10 cellular contexts compared by ENCODE assay signal in genomic region chr4:38071801-38072567, GRCh38.
DNase-seq lines count a peak whose midpoint lies in the region; ATAC-seq, FAIRE-seq and TF ChIP-seq lines count a peak whose summit lies in the region.
"Had no signal": no experiment of that assay in that cellular context is flagged by ENCODE, and none has a peak within 500 bp of the region (broad histone marks: within the 10 kb centered on the region; RNA-seq: fewer than 3 reads in every experiment).

No MANE protein-coding gene starts in this region.

- DNase-seq in Right ventricle myocardium inferior (ENCODE audit: missing footprints) (no peak), cardiac septum (ENCODE audit: low spot score) (no peak), GM12878 (ENCODE audit: low read depth, low spot score) (no peak), NCI-H2196 (lab: John Stamatoyannopoulos, UW; ENCODE audit: unreplicated experiment) (no peak), GM03348 (ENCODE audit: low spot score) (no peak)
- DNase-seq: activated T-cell treated with anti-CD3 and anti-CD28 coated beads, Interleukin-2, amount 50 U/mL, for 24 hours; midbrain had no signal

- intact Hi-C loops in Right ventricle myocardium inferior (cut with DNase I), result no loop called here
- intact Hi-C loops in cardiac septum (cut with DNase I), result no loop called here
- intact Hi-C loops in GM12878 (cut with micrococcal nuclease; ENCODE audit: unreplicated experiment), result no loop called here

- SMC1A ChIA-PET in GM12878 (lab: Charles Lee; ENCODE audit: uncharacterized antibody, unreplicated experiment), result interaction anchor here (0.5 to 5.5 kb wide), 16 partner anchors 10 to 634 kb away, joined by 3 to 54 read pairs (median 4); no protein-coding TSS in a partner anchor

- ATAC-seq in Right ventricle myocardium inferior (peak; percentile 90), GM12878 (peak; percentile 41), GM21619 (IDR thresholded peaks at IDR 0.05; ENCODE audit: unreplicated experiment) (no peak), HG03442 (IDR thresholded peaks at IDR 0.05; ENCODE audit: unreplicated experiment) (no peak)

- H3K9me3 ChIP-seq in GM12878 (replicated peaks; ENCODE audit: control insufficient read depth, insufficient read depth, low read length), result no peaks in the 10 kb centered on the region; the same call in 2 of the 3 replicates
- no peaks in the 10 kb centered on the region for H3K9me3 ChIP-seq in liver (ENCODE audit: control insufficient read depth in 4 of 4, low read length in 3 of 4)

- CTCF ChIA-PET in GM12878 (lab: Yijun Ruan, JAX), result interaction anchor here (0.5 to 11.8 kb wide), 13 partner anchors 10 to 784 kb away, joined by 3 to 202 read pairs (median 3); partner anchors contain the start of gene TLR6

- FAIRE-seq in GM12878 (lab: Jason Lieb, UNC), result no peak

- H3K27ac ChIP-seq in GM12878 (ENCODE audit: control insufficient read depth, insufficient read depth) (peak overlapping the region; percentile 41), liver (ENCODE audit: low read depth in 1 of 2, low read length in 2 of 2) (peak overlapping the region; percentile 49 to 58)

- H4K20me1 ChIP-seq in GM12878 (ENCODE audit: control insufficient read depth, insufficient read depth), result no peaks in the 10 kb centered on the region

- 85% methylated on average over 7 of the region's 7 CpGs for WGBS in GM12878 (ENCODE audit: insufficient coverage, insufficient replicate concordance, low lambda C conversion rate, missing lambda C conversion rate)
- 29% methylated on average over 7 of the region's 7 CpGs for WGBS in liver

- in situ Hi-C loops in GM12878 (cut with MboI), result loop anchor here (5.0 kb wide), 1 partner anchor 660 kb away; no protein-coding TSS in a partner anchor

- peaks cover 0 to 10% of the 10 kb centered on the region in 2 experiments; a peak in 3 of 4 replicates for H3K36me3 ChIP-seq in GM12878 (ENCODE audit: control insufficient read depth in 2 of 2, insufficient read depth in 2 of 2, low read length in 1 of 2)
- peaks cover 0 to 10% (median 2%) of the 10 kb centered on the region in 4 donors for H3K36me3 ChIP-seq in liver (ENCODE audit: control insufficient read depth in 4 of 4, insufficient read depth in 3 of 4, low read depth in 1 of 4, low read length in 3 of 4)

- RAD21 ChIA-PET in GM12878 (lab: Charles Lee; ENCODE audit: unreplicated experiment), result interaction anchor here (1.0 to 12.5 kb wide), 5 partner anchors 57 to 604 kb away, joined by 3 to 173 read pairs (median 33); no protein-coding TSS in a partner anchor

- POLR2A ChIA-PET in GM12878 (lab: Charles Lee), result interaction anchor here (1.0 to 1.2 kb wide), 3 partner anchors 10 to 59 kb away, joined by 3 to 4 read pairs (median 4); no protein-coding TSS in a partner anchor

- peak; percentile 78 for TF ChIP-seq RAD21 in GM12878 (IDR thresholded peaks at IDR 0.05; ENCODE audit: insufficient read depth, low read depth, low read length)
- TF ChIP-seq RAD21 in liver (IDR thresholded peaks at IDR 0.05), result peak; percentile 69 to 75

- TF ChIP-seq EP300 in GM12878 (IDR thresholded peaks at IDR 0.05; ENCODE audit: borderline replicate concordance in 1 of 2, control insufficient read depth in 1 of 2, low read depth in 2 of 2, low read length in 2 of 2), result no peak

- no peak overlapping the region for H3K4me2 ChIP-seq in GM12878 (ENCODE audit: control insufficient read depth, insufficient read depth)

- H3K4me3 ChIP-seq in GM12878 (no peak overlapping the region), liver (ENCODE audit: low read depth in 1 of 3, low read length in 3 of 3) (no peak overlapping the region)

- H3K9ac ChIP-seq in GM12878 (ENCODE audit: control insufficient read depth, insufficient read depth, low read length) (no peak overlapping the region), liver (ENCODE audit: low read depth in 1 of 2, low read length in 2 of 2) (peak overlapping the region in 1 of 2 donors; percentile 34)

- no peak for TF ChIP-seq POLR2A in GM12878 (IDR thresholded peaks at IDR 0.05; ENCODE audit: low read depth, low read length)

- TF ChIP-seq CTCF in GM12878 (IDR thresholded peaks at IDR 0.05 in 2 of 3, conservative IDR thresholded peaks at IDR 0.05 in 1 of 3; ENCODE audit: control insufficient read depth in 2 of 3, extremely low read depth in 1 of 3, insufficient read depth in 1 of 3, low read depth in 3 of 3, low read length in 3 of 3), result peak in 2 of 3 experiments; percentile 26 to 32; a peak in 3 of 6 replicates
- TF ChIP-seq CTCF in liver (IDR thresholded peaks at IDR 0.05; ENCODE audit: low read depth, low read length, missing input control), result peak; percentile 7

- H3K27me3 ChIP-seq in GM12878 (replicated peaks in 1 of 2; ENCODE audit: control insufficient read depth in 2 of 2, insufficient read depth in 2 of 2, low read length in 1 of 2), result no peaks in the 10 kb centered on the region
- H3K27me3 ChIP-seq in liver (ENCODE audit: control insufficient read depth in 4 of 4, insufficient read depth in 4 of 4, low read length in 3 of 4), result no peaks in the 10 kb centered on the region

- H2AFZ ChIP-seq in GM12878 (ENCODE audit: control insufficient read depth, low read depth, low read length), result no peak overlapping the region

- no TSS peak for BruUV-seq in GM12878 (replicated peaks; lab: Mats Ljungman, UMichigan)

- H3K4me1 ChIP-seq in GM12878 (ENCODE audit: control insufficient read depth, insufficient read depth, low read length), result peaks cover 39% of the 10 kb centered on the region
- peaks cover 3 to 19% (median 9%) of the 10 kb centered on the region in 4 donors for H3K4me1 ChIP-seq in liver (ENCODE audit: control insufficient read depth in 4 of 4, insufficient read depth in 4 of 4, low read length in 3 of 4)

- H3K79me2 ChIP-seq in GM12878 (ENCODE audit: control insufficient read depth, insufficient read depth, low read length), result no peaks in the 10 kb centered on the region

TF ChIP-seq in GM12878, 131 proteins besides CTCF, POLR2A, EP300 and RAD21 (continues in another document):
- TF ChIP-seq RUNX3 (IDR thresholded peaks at IDR 0.05; ENCODE audit: low read length) (0 out of 2 replicates have a peak, but pooled peaks have one; percentile 26), TARDBP (IDR thresholded peaks at IDR 0.05; ENCODE audit: borderline replicate concordance) (no peak), NR2C2 (IDR thresholded peaks at IDR 0.05; ENCODE audit: borderline replicate concordance, control insufficient read depth, insufficient read length, low read depth) (no peak), SKIL (IDR thresholded peaks at IDR 0.05; ENCODE audit: low read depth, poor library complexity, severe bottlenecking) (no peak), MTA3 (IDR thresholded peaks at IDR 0.05; ENCODE audit: borderline replicate concordance, low read length) (no peak), HDGF (IDR thresholded peaks at IDR 0.05) (no peak)

TF ChIP-seq in liver, 16 proteins besides CTCF, POLR2A, EP300 and RAD21 (continues in another document):
- TF ChIP-seq, protein P1, sequence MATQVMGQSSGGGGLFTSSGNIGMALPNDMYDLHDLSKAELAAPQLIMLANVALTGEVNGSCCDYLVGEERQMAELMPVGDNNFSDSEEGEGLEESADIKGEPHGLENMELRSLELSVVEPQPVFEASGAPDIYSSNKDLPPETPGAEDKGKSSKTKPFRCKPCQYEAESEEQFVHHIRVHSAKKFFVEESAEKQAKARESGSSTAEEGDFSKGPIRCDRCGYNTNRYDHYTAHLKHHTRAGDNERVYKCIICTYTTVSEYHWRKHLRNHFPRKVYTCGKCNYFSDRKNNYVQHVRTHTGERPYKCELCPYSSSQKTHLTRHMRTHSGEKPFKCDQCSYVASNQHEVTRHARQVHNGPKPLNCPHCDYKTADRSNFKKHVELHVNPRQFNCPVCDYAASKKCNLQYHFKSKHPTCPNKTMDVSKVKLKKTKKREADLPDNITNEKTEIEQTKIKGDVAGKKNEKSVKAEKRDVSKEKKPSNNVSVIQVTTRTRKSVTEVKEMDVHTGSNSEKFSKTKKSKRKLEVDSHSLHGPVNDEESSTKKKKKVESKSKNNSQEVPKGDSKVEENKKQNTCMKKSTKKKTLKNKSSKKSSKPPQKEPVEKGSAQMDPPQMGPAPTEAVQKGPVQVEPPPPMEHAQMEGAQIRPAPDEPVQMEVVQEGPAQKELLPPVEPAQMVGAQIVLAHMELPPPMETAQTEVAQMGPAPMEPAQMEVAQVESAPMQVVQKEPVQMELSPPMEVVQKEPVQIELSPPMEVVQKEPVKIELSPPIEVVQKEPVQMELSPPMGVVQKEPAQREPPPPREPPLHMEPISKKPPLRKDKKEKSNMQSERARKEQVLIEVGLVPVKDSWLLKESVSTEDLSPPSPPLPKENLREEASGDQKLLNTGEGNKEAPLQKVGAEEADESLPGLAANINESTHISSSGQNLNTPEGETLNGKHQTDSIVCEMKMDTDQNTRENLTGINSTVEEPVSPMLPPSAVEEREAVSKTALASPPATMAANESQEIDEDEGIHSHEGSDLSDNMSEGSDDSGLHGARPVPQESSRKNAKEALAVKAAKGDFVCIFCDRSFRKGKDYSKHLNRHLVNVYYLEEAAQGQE (IDR thresholded peaks at IDR 0.05), result peak; percentile 30
- no peak for TF ChIP-seq TAF1 (conservative IDR thresholded peaks at IDR 0.05)
- TF ChIP-seq FOXA2 (IDR thresholded peaks at IDR 0.05), result no peak
- TF ChIP-seq RXRA (IDR thresholded peaks at IDR 0.05), result peak; percentile 70 to 71
- no peak for TF ChIP-seq EGR1 (IDR thresholded peaks at IDR 0.05; ENCODE audit: low read depth in 2 of 2)
- TF ChIP-seq HNF4G (IDR thresholded peaks at IDR 0.05), result no peak
- TF ChIP-seq YY1 (IDR thresholded peaks at IDR 0.05), result no peak
- TF ChIP-seq FOXA1 (IDR thresholded peaks at IDR 0.05), result no peak
- TF ChIP-seq SP1 (IDR thresholded peaks at IDR 0.05), result peak; percentile 70
- TF ChIP-seq GABPA (IDR thresholded peaks at IDR 0.05 in 1 of 2, conservative IDR thresholded peaks at IDR 0.05 in 1 of 2), result no peak
- TF ChIP-seq, protein P2, sequence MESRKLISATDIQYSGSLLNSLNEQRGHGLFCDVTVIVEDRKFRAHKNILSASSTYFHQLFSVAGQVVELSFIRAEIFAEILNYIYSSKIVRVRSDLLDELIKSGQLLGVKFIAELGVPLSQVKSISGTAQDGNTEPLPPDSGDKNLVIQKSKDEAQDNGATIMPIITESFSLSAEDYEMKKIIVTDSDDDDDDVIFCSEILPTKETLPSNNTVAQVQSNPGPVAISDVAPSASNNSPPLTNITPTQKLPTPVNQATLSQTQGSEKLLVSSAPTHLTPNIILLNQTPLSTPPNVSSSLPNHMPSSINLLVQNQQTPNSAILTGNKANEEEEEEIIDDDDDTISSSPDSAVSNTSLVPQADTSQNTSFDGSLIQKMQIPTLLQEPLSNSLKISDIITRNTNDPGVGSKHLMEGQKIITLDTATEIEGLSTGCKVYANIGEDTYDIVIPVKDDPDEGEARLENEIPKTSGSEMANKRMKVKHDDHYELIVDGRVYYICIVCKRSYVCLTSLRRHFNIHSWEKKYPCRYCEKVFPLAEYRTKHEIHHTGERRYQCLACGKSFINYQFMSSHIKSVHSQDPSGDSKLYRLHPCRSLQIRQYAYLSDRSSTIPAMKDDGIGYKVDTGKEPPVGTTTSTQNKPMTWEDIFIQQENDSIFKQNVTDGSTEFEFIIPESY (IDR thresholded peaks at IDR 0.05), result peak; percentile 55

Comparison
In these comparisons a context has a peak if more than half of its experiments do, and no peak if none do; other contexts are left out.
1. ATAC-seq: peak in Right ventricle myocardium inferior (single experiment) and GM12878 (single experiment); none in GM21619 (single experiment) and HG03442 (single experiment).